21 cellular contexts compared by ENCODE assay signal in genomic region chr4:43496602-43497001, GRCh38.
"Had no signal": no experiment of that assay in that cellular context is flagged by ENCODE, and none has a peak within 500 bp of the region (broad histone marks: within the 10 kb centered on the region; RNA-seq: fewer than 3 reads in every experiment).

No MANE protein-coding gene starts in this region.

- H3K4me3 Mint-ChIP-seq: activated CD4-positive, alpha-beta memory T cell treated with anti-CD3 and anti-CD28 coated beads, Interleukin-2, amount 10 ng/mL, durations not matched to agents 7 days and 5 days; activated CD8-positive, alpha-beta memory T cell treated with anti-CD3 and anti-CD28 coated beads, Interleukin-2, amount 10 ng/mL, durations not matched to agents 7 days and 5 days; activated naive CD8-positive, alpha-beta T cell treated with anti-CD3 and anti-CD28 coated beads for 36 hours; dendritic cell treated with granulocyte-macrophage colony-stimulating factor and Interleukin-4, amounts not matched to agents 40 ng/mL and 50 ng/mL, for 4 days; nephron progenitor cell; stimulated activated naive CD8-positive, alpha-beta T cell treated with anti-CD3 and anti-CD28 coated beads, Interleukin-15, amount 100 ng/mL, for 72 hours had no signal

- ATAC-seq: activated CD8-positive, alpha-beta memory T cell treated with anti-CD3 and anti-CD28 coated beads, Interleukin-2, amount 10 ng/mL, durations not matched to agents 7 days and 5 days; foreskin keratinocyte; stimulated activated naive CD8-positive, alpha-beta T cell treated with anti-CD3 and anti-CD28 coated beads, Interleukin-15, amount 100 ng/mL, for 72 hours had no signal

- H3K27ac ChIP-seq: cardiac muscle cell, suprapubic skin, transverse colon, uterus had no signal

- H3K4me3 ChIP-seq: cardiac muscle cell, suprapubic skin, transverse colon, uterus had no signal

- H3K27me3 Mint-ChIP-seq: activated CD4-positive, alpha-beta memory T cell treated with anti-CD3 and anti-CD28 coated beads, Interleukin-2, amount 10 ng/mL, durations not matched to agents 7 days and 5 days; activated CD8-positive, alpha-beta memory T cell treated with anti-CD3 and anti-CD28 coated beads, Interleukin-2, amount 10 ng/mL, durations not matched to agents 7 days and 5 days; activated naive CD8-positive, alpha-beta T cell treated with anti-CD3 and anti-CD28 coated beads for 36 hours; dendritic cell treated with granulocyte-macrophage colony-stimulating factor and Interleukin-4, amounts not matched to agents 40 ng/mL and 50 ng/mL, for 4 days; stimulated activated naive CD8-positive, alpha-beta T cell treated with anti-CD3 and anti-CD28 coated beads, Interleukin-15, amount 100 ng/mL, for 72 hours had no signal

- H3K27me3 ChIP-seq: cardiac muscle cell, foreskin keratinocyte, suprapubic skin, transverse colon, uterus had no signal

- H3K36me3 ChIP-seq: cardiac muscle cell, suprapubic skin, transverse colon, uterus had no signal

- DNase-seq: activated CD4-positive, alpha-beta memory T cell treated with anti-CD3 and anti-CD28 coated beads, Interleukin-2, amount 10 ng/mL, durations not matched to agents 7 days and 5 days; activated CD4-positive, alpha-beta T cell treated with anti-CD3 and anti-CD28 coated beads for 48 hours; activated CD4-positive, CD25-positive, alpha-beta regulatory T cell; activated CD8-positive, alpha-beta memory T cell treated with anti-CD3 and anti-CD28 coated beads, Interleukin-2, amount 10 ng/mL, durations not matched to agents 7 days and 5 days; activated naive CD4-positive, alpha-beta T cell; activated naive CD8-positive, alpha-beta T cell treated with anti-CD3 and anti-CD28 coated beads for 36 hours; amniotic stem cell; effector memory CD4-positive, alpha-beta T cell; foreskin keratinocyte; hippocampal formation; nephron progenitor cell; occipital lobe; posterior cingulate gyrus; retina; stimulated activated naive CD8-positive, alpha-beta T cell treated with anti-CD3 and anti-CD28 coated beads, Interleukin-15, amount 100 ng/mL, for 72 hours; T1000; transverse colon; uterus had no signal

- H3K9me3 ChIP-seq: suprapubic skin, uterus had no signal

- H3K36me3 Mint-ChIP-seq: activated CD8-positive, alpha-beta memory T cell treated with anti-CD3 and anti-CD28 coated beads, Interleukin-2, amount 10 ng/mL, durations not matched to agents 7 days and 5 days; activated naive CD8-positive, alpha-beta T cell treated with anti-CD3 and anti-CD28 coated beads for 36 hours had no signal

- H3K4me1 ChIP-seq: foreskin keratinocyte, suprapubic skin, transverse colon, uterus had no signal

- H3K4me1 Mint-ChIP-seq: activated CD4-positive, alpha-beta memory T cell treated with anti-CD3 and anti-CD28 coated beads, Interleukin-2, amount 10 ng/mL, durations not matched to agents 7 days and 5 days; activated CD8-positive, alpha-beta memory T cell treated with anti-CD3 and anti-CD28 coated beads, Interleukin-2, amount 10 ng/mL, durations not matched to agents 7 days and 5 days; activated naive CD8-positive, alpha-beta T cell treated with anti-CD3 and anti-CD28 coated beads for 36 hours; nephron progenitor cell; stimulated activated naive CD8-positive, alpha-beta T cell treated with anti-CD3 and anti-CD28 coated beads, Interleukin-15, amount 100 ng/mL, for 72 hours had no signal

- H3K27ac Mint-ChIP-seq: activated CD4-positive, alpha-beta memory T cell treated with anti-CD3 and anti-CD28 coated beads, Interleukin-2, amount 10 ng/mL, durations not matched to agents 7 days and 5 days; activated CD8-positive, alpha-beta memory T cell treated with anti-CD3 and anti-CD28 coated beads, Interleukin-2, amount 10 ng/mL, durations not matched to agents 7 days and 5 days; activated naive CD8-positive, alpha-beta T cell treated with anti-CD3 and anti-CD28 coated beads for 36 hours; dendritic cell treated with granulocyte-macrophage colony-stimulating factor and Interleukin-4, amounts not matched to agents 40 ng/mL and 50 ng/mL, for 4 days; nephron progenitor cell; stimulated activated naive CD8-positive, alpha-beta T cell treated with anti-CD3 and anti-CD28 coated beads, Interleukin-15, amount 100 ng/mL, for 72 hours had no signal
